ENCODE assay signal across 8 cellular contexts in genomic region chr9:124769451-124770358, GRCh38. TPM values are rescaled to one million over a fixed set of nuclear protein-coding genes. Genes with fewer than 3 reads are reported as not detected.
A peak's percentile ranks its signal among the peaks of the same experiment; 100 is the strongest.
DNase-seq lines count a peak whose midpoint lies in the region; ATAC-seq and TF ChIP-seq lines count a peak whose summit lies in the region.

No MANE protein-coding gene starts in this region.

- no peaks in the 10 kb centered on the region for H3K9me3 Mint-ChIP-seq in neural crest cell

- H3K4me3 ChIP-seq in AG04449 (ENCODE audit: low read depth, low read length) (peak overlapping the region; percentile 41), HAP-1 (peak overlapping the region; percentile 59), epithelial cell of proximal tubule (ENCODE audit: low read depth, low read length) (peak overlapping the region; percentile 87)

- ATAC-seq in T-helper 17 cell = no peak
- no peak for ATAC-seq in GM21723 (IDR thresholded peaks at IDR 0.05; ENCODE audit: unreplicated experiment)
- no peak for ATAC-seq in GM19467 (IDR thresholded peaks at IDR 0.05; ENCODE audit: unreplicated experiment)

- H3K9me3 ChIP-seq in HAP-1 = no peaks in the 10 kb centered on the region
- H3K9me3 ChIP-seq in T-helper 17 cell (ENCODE audit: control insufficient read depth, low read length, poor library complexity, severe bottlenecking) = no peaks in the 10 kb centered on the region

- CTCF ChIA-PET in AG04449 (lab: Yijun Ruan, JAX) = interaction anchor here (1.2 to 16.2 kb wide), 10 partner anchors 6 to 218 kb away, joined by 3 to 2098 read pairs (median 32); partner anchors contain the start of genes ARPC5L, RPL35 and WDR38

- peaks cover 9% of the 10 kb centered on the region for H3K4me1 ChIP-seq in HAP-1

- peaks cover 38% of the 10 kb centered on the region for H3K4me1 Mint-ChIP-seq in T-helper 17 cell
- peaks cover 30% of the 10 kb centered on the region for H3K4me1 Mint-ChIP-seq in neural crest cell

- peaks cover 7% of the 10 kb centered on the region for H3K36me3 Mint-ChIP-seq in T-helper 17 cell (ENCODE audit: low read depth)
- no peaks in the 10 kb centered on the region for H3K36me3 Mint-ChIP-seq in neural crest cell (ENCODE audit: low read depth)

- POLR2A ChIA-PET in AG04449 (lab: Yijun Ruan, JAX) = no interaction called here

- no peaks in the 10 kb centered on the region for H3K27me3 ChIP-seq in HAP-1 (ENCODE audit: low read depth)

- in situ Hi-C loops in HAP-1 (cut with MboI; ENCODE audit: low sequenced_read_pairs) = loop anchor here (5.0 kb wide), 3 partner anchors 83 to 608 kb away; partner anchors contain the start of genes SCAI and WDR38

- H3K27ac Mint-ChIP-seq in T-helper 17 cell (peak overlapping the region; percentile 68), neural crest cell (ENCODE audit: unreplicated experiment) (no peak overlapping the region)

- H3K4me3 Mint-ChIP-seq in T-helper 17 cell (peak overlapping the region; percentile 98), neural crest cell (peak overlapping the region; percentile 84)

- H3K27me3 Mint-ChIP-seq in T-helper 17 cell (peaks cover 64% of the 10 kb centered on the region), neural crest cell (ENCODE audit: low read depth) (peaks cover 81% of the 10 kb centered on the region)

- H3K36me3 ChIP-seq in HAP-1 (replicated peaks) = no peaks in the 10 kb centered on the region

- TF ChIP-seq CTCF in AG04449 (IDR thresholded peaks at IDR 0.05; ENCODE audit: insufficient read depth, low read length, missing control alignments) = no peak
- TF ChIP-seq CTCF in epithelial cell of proximal tubule (conservative IDR thresholded peaks at IDR 0.05; ENCODE audit: low read depth, low read length) = no peak
- no peak for TF ChIP-seq CTCF in neural crest cell (conservative IDR thresholded peaks at IDR 0.05)

- no peak for DNase-seq in AG04449 (ENCODE audit: low read depth, low spot score)
- peak; percentile 77 to 79 for DNase-seq in HAP-1 (ENCODE audit: low spot score in 2 of 2)
- no peak for DNase-seq in T-helper 17 cell
- peak; percentile 23 for DNase-seq in epithelial cell of proximal tubule (ENCODE audit: low read depth)
- peak; percentile 40 for DNase-seq in neural crest cell (ENCODE audit: low read depth, low spot score)
- DNase-seq in midbrain (lab: John Stamatoyannopoulos, UW) = no peak

RNA-seq across cellular contexts. Expression of gene NR6A1, which starts 1.4 kb away (rescaled TPM):
- under 1 TPM; 0.08 to 0.22 TPM for total RNA-seq in T-helper 17 cell
- 1.1 and 2.0 TPM in 2 replicates for total RNA-seq in epithelial cell of proximal tubule
- total RNA-seq in neural crest cell = 60.7 and 63.7 TPM in 2 replicates

RNA-seq across cellular contexts. Expression of gene OLFML2A, which starts 7.2 kb away (rescaled TPM):
- total RNA-seq in T-helper 17 cell (not detected), epithelial cell of proximal tubule (3.5 and 7.0 TPM in 2 replicates), neural crest cell (0.09 and 0.14 TPM in 2 replicates)

Comparison
In these comparisons a context has a peak if more than half of its experiments do, and no peak if none do; other contexts are left out.
1. DNase-seq: peak in HAP-1 (2 of 2), epithelial cell of proximal tubule (single experiment) and neural crest cell (single experiment); none in AG04449 (single experiment), T-helper 17 cell (0 of 3) and midbrain (single experiment).
2. RNA of gene NR6A1, which starts 1.4 kb away (total RNA-seq): 60.7 to 63.7 TPM in neural crest cell; 1.1 to 2.0 TPM in epithelial cell of proximal tubule and 0.08 to 0.22 TPM in T-helper 17 cell; every median in the first group is over 10 times any median in the second.
3. Peak in every context shown above with its lines, with median percentiles within 50 percentile points of each other: H3K4me3 ChIP-seq.